In genomic region chr21:18893411-18893810, GRCh38 we compare ENCODE assay signal across 20 cellular contexts.
A peak's percentile ranks its signal among the peaks of the same experiment; 100 is the strongest.
DNase-seq lines count a peak whose midpoint lies in the region; TF ChIP-seq lines count a peak whose summit lies in the region.
"Had no signal": no experiment of that assay in that cellular context is flagged by ENCODE, and none has a peak within 500 bp of the region (broad histone marks: within the 10 kb centered on the region; RNA-seq: fewer than 3 reads in every experiment).

No MANE protein-coding gene starts in this region.

- peaks cover 3% of the 10 kb centered on the region for H3K27me3 Mint-ChIP-seq in Caco-2 (ENCODE audit: insufficient read depth, unreplicated experiment)
- no peaks in the 10 kb centered on the region for H3K27me3 Mint-ChIP-seq in mesothelial cell of epicardium (ENCODE audit: low read depth)
- H3K27me3 Mint-ChIP-seq: CD4-positive, alpha-beta T cell had no signal

- H3K36me3 Mint-ChIP-seq in Caco-2 (ENCODE audit: insufficient read depth, unreplicated experiment) (no peaks in the 10 kb centered on the region), mesothelial cell of epicardium (no peaks in the 10 kb centered on the region)
- H3K36me3 Mint-ChIP-seq: CD14-positive monocyte had no signal

- H3K4me1 Mint-ChIP-seq in Caco-2 (ENCODE audit: low read depth, unreplicated experiment) (peaks cover 7% of the 10 kb centered on the region), mesothelial cell of epicardium (peaks cover 6% of the 10 kb centered on the region)
- H3K4me1 Mint-ChIP-seq: CD14-positive monocyte had no signal

- no peaks in the 10 kb centered on the region for H3K27me3 ChIP-seq in Caco-2 (replicated peaks; ENCODE audit: control insufficient read depth, insufficient read depth, low read length)
- H3K27me3 ChIP-seq: BE2C; BLaER1 treated with 17β-estradiol and CSF1 and Interleukin-3, amounts not matched to agents 10 nM and 100 nM had no signal

- H3K9me3 ChIP-seq in Caco-2 = no peaks in the 10 kb centered on the region
- H3K9me3 ChIP-seq: A549; BE2C; BLaER1 treated with 17β-estradiol and CSF1 and Interleukin-3, amounts not matched to agents 10 nM and 100 nM had no signal

- 0 out of 2 replicates have a peak, but pooled peaks cover 10% of the 10 kb centered on the region for H3K4me1 ChIP-seq in Caco-2
- H3K4me1 ChIP-seq: A549; BE2C; BLaER1 treated with 17β-estradiol and CSF1 and Interleukin-3, amounts not matched to agents 10 nM and 100 nM had no signal

- intact Hi-C loops in Caco-2 (cut with micrococcal nuclease; ENCODE audit: unreplicated experiment) = no loop called here

- H3K4me3 Mint-ChIP-seq in Caco-2 (ENCODE audit: unreplicated experiment) (no peak overlapping the region), mesothelial cell of epicardium (no peak overlapping the region)
- H3K4me3 Mint-ChIP-seq: CD14-positive monocyte; CD4-positive, alpha-beta T cell had no signal

- no peak for TF ChIP-seq CTCF in Caco-2 (IDR thresholded peaks at IDR 0.05; ENCODE audit: insufficient read depth in 1 of 2, low read depth in 1 of 2, low read length in 1 of 2, severe bottlenecking in 1 of 2, unreplicated experiment in 1 of 2)
- no peak for TF ChIP-seq CTCF in astrocyte of the spinal cord (IDR thresholded peaks at IDR 0.05; ENCODE audit: low read depth, low read length)
- TF ChIP-seq CTCF in mesothelial cell of epicardium (IDR thresholded peaks at IDR 0.05; ENCODE audit: unreplicated experiment) = no peak

- H3K27ac Mint-ChIP-seq in Caco-2 (ENCODE audit: unreplicated experiment) (peak overlapping the region; percentile 28), mesothelial cell of epicardium (peak overlapping the region; percentile 1)
- H3K27ac Mint-ChIP-seq: CD14-positive monocyte; CD4-positive, alpha-beta T cell had no signal

- H3K9me3 Mint-ChIP-seq in Caco-2 (ENCODE audit: unreplicated experiment) (peaks cover 9% of the 10 kb centered on the region), mesothelial cell of epicardium (no peaks in the 10 kb centered on the region)

- H3K4me3 ChIP-seq in Caco-2 (ENCODE audit: low read depth, low read length) (no peak overlapping the region), astrocyte of the spinal cord (ENCODE audit: low read depth, low read length) (no peak overlapping the region)
- H3K4me3 ChIP-seq: A549; BLaER1 treated with 17β-estradiol and CSF1 and Interleukin-3, amounts not matched to agents 10 nM and 100 nM had no signal

- H3K36me3 ChIP-seq in Caco-2 (ENCODE audit: control insufficient read depth, insufficient read depth, low read length) = no peaks in the 10 kb centered on the region
- H3K36me3 ChIP-seq: BE2C; BLaER1 treated with 17β-estradiol and CSF1 and Interleukin-3, amounts not matched to agents 10 nM and 100 nM had no signal

- no TSS peak for BruUV-seq in Caco-2 (replicated peaks; lab: Mats Ljungman, UMichigan)

- in situ Hi-C loops in astrocyte of the spinal cord (cut with HindIII; ENCODE audit: low sequenced_read_pairs) = no loop called here

- POLR2A ChIA-PET in Caco-2 (lab: Charles Lee) = no interaction called here

- CTCF ChIA-PET in Caco-2 (lab: Charles Lee) = no interaction called here

- DNase-seq in Caco-2 (no peak), NCI-H226 (peak; percentile 50), astrocyte of the spinal cord (ENCODE audit: low read depth, low spot score) (peak; percentile 6), mesothelial cell of epicardium (ENCODE audit: low spot score in 2 of 2, unreplicated experiment in 2 of 2) (no peak), NCI-H146 (lab: John Stamatoyannopoulos, UW) (no peak)
- no peak for DNase-seq in NK-92 treated with Interleukin-12 subunit alpha and Interleukin-12 subunit beta, amount 100 ng/mL, for 24 hours (lab: John Stamatoyannopoulos, UW)
- no peak for DNase-seq in stimulated activated CD4-positive, alpha-beta T cell treated with anti-CD3 and anti-CD28 coated beads, Interleukin-15, amount 100 ng/mL, for 24 hours
- DNase-seq: 8988T; ACHN; AML-193; BE2C; CD4-positive, alpha-beta T cell; COR-L47; DMS153; DND-41; H7; HCEC 1CT had no signal

Comparison
In these comparisons a context has a peak if more than half of its experiments do, and no peak if none do; other contexts are left out.
1. DNase-seq: peak in NCI-H226 (single experiment) and astrocyte of the spinal cord (single experiment); none in Caco-2 (0 of 2), mesothelial cell of epicardium (0 of 2), NK-92 treated with Interleukin-12 subunit alpha and Interleukin-12 subunit beta, amount 100 ng/mL, for 24 hours (single experiment), NCI-H146 (single experiment) and stimulated activated CD4-positive, alpha-beta T cell treated with anti-CD3 and anti-CD28 coated beads, Interleukin-15, amount 100 ng/mL, for 24 hours (single experiment).